ENCODE assay signal across 2 cellular contexts in the genomic region with DNA sequence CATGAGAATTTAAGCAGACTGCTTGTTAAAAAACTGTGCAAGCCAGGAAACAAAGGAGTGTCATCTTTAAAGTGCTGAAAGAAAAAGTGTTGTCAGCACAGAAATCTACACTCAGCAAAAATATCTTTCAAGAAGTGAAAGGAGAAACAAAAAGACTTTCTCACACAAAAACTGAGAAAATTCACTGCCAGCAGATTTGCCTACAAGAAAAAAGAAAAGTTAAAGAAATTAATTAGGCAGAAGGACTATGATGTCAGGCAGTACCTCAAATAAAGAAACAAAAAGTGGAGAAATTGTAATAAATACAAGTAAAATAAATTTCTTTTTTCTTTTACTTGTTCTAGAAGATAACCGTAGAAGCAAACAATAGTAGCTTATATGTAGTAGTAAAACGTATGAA.
TF ChIP-seq lines count a peak whose summit lies in the region.

No MANE protein-coding gene starts in this region.

TF ChIP-seq in HepG2, 621 proteins besides CTCF, POLR2A, EP300 and RAD21:
- TF ChIP-seq TFE3 (CRISPR knock-in tag; IDR thresholded peaks at IDR 0.05): no peak
- TF ChIP-seq MAFK (conservative IDR thresholded peaks at IDR 0.05 in 1 of 2, IDR thresholded peaks at IDR 0.05 in 1 of 2; ENCODE audit: low read length in 2 of 2): peak in 1 of 2 experiments; percentile 34; a peak in 1 of 4 replicates
- no peak for TF ChIP-seq ARID3A (IDR thresholded peaks at IDR 0.05; ENCODE audit: low read depth, low read length)
- TF ChIP-seq MAFF (IDR thresholded peaks at IDR 0.05; ENCODE audit: low read depth, low read length): 0 out of 2 replicates have a peak, but pooled peaks have one; percentile 14
- no peak for TF ChIP-seq TAF15 (IDR thresholded peaks at IDR 0.05; ENCODE audit: low read depth, low read length, poor library complexity, severe bottlenecking)
- no peak for TF ChIP-seq RCOR2 (CRISPR knock-in tag; IDR thresholded peaks at IDR 0.05)
- no peak for TF ChIP-seq SNAPC2 (CRISPR knock-in tag; IDR thresholded peaks at IDR 0.05)
- TF ChIP-seq, protein P1, sequence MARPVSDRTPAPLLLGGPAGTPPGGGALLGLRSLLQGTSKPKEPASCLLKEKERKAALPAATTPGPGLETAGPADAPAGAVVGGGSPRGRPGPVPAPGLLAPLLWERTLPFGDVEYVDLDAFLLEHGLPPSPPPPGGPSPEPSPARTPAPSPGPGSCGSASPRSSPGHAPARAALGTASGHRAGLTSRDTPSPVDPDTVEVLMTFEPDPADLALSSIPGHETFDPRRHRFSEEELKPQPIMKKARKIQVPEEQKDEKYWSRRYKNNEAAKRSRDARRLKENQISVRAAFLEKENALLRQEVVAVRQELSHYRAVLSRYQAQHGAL (CRISPR knock-in tag; IDR thresholded peaks at IDR 0.05; ENCODE audit: not compliant biosample characterization): no peak
- TF ChIP-seq YEATS4 (CRISPR knock-in tag; IDR thresholded peaks at IDR 0.05; ENCODE audit: borderline replicate concordance): no peak
- TF ChIP-seq IRX3 (CRISPR knock-in tag; IDR thresholded peaks at IDR 0.05; ENCODE audit: borderline replicate concordance, low read depth): no peak
- TF ChIP-seq, protein P2, sequence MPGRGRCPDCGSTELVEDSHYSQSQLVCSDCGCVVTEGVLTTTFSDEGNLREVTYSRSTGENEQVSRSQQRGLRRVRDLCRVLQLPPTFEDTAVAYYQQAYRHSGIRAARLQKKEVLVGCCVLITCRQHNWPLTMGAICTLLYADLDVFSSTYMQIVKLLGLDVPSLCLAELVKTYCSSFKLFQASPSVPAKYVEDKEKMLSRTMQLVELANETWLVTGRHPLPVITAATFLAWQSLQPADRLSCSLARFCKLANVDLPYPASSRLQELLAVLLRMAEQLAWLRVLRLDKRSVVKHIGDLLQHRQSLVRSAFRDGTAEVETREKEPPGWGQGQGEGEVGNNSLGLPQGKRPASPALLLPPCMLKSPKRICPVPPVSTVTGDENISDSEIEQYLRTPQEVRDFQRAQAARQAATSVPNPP (CRISPR knock-in tag; IDR thresholded peaks at IDR 0.05): no peak
- no peak for TF ChIP-seq NBN (conservative IDR thresholded peaks at IDR 0.05)
- TF ChIP-seq ZFP36 (IDR thresholded peaks at IDR 0.05; ENCODE audit: borderline replicate concordance, low read depth, low read length, partially characterized antibody): no peak
- no peak for TF ChIP-seq SP5 (CRISPR knock-in tag; IDR thresholded peaks at IDR 0.05; ENCODE audit: borderline replicate concordance, low read depth)
- TF ChIP-seq, protein P3, sequence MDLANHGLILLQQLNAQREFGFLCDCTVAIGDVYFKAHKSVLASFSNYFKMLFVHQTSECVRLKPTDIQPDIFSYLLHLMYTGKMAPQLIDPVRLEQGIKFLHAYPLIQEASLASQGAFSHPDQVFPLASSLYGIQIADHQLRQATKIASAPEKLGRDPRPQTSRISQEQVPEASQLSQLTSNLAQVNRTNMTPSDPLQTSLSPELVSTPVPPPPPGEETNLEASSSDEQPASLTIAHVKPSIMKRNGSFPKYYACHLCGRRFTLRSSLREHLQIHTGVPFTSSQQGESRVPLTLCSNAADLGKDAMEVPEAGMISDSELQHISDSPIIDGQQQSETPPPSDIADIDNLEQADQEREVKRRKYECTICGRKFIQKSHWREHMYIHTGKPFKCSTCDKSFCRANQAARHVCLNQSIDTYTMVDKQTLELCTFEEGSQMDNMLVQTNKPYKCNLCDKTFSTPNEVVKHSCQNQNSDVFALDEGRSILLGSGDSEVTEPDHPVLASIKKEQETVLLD (CRISPR knock-in tag; IDR thresholded peaks at IDR 0.05; ENCODE audit: low read depth): no peak
- TF ChIP-seq, protein P4, sequence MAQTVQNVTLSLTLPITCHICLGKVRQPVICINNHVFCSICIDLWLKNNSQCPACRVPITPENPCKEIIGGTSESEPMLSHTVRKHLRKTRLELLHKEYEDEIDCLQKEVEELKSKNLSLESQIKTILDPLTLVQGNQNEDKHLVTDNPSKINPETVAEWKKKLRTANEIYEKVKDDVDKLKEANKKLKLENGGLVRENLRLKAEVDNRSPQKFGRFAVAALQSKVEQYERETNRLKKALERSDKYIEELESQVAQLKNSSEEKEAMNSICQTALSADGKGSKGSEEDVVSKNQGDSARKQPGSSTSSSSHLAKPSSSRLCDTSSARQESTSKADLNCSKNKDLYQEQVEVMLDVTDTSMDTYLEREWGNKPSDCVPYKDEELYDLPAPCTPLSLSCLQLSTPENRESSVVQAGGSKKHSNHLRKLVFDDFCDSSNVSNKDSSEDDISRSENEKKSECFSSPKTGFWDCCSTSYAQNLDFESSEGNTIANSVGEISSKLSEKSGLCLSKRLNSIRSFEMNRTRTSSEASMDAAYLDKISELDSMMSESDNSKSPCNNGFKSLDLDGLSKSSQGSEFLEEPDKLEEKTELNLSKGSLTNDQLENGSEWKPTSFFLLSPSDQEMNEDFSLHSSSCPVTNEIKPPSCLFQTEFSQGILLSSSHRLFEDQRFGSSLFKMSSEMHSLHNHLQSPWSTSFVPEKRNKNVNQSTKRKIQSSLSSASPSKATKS (CRISPR knock-in tag; IDR thresholded peaks at IDR 0.05): no peak
- TF ChIP-seq MEF2D (CRISPR knock-in tag; IDR thresholded peaks at IDR 0.05): no peak
- no peak for TF ChIP-seq ZNF3 (CRISPR knock-in tag; IDR thresholded peaks at IDR 0.05)

TF ChIP-seq in K562, 482 proteins besides CTCF, POLR2A, EP300 and RAD21:
- no peak for TF ChIP-seq TAF1 (IDR thresholded peaks at IDR 0.05; ENCODE audit: control insufficient read depth, extremely low read depth, insufficient read depth, low read length, severe bottlenecking)
- peak; percentile 43; the same call in 1 of the 2 replicates for TF ChIP-seq MAFG (tag; conservative IDR thresholded peaks at IDR 0.05)
- TF ChIP-seq ZNF316 (IDR thresholded peaks at IDR 0.05): peak; percentile 39; the same call in 1 of the 2 replicates
